Comparison of ENCODE assay signal across 22 cellular contexts in genomic region chr2:67436221-67436620, GRCh38. TPM values are rescaled to one million over a fixed set of nuclear protein-coding genes. Genes with fewer than 3 reads are reported as not detected.
DNase-seq lines count a peak whose midpoint lies in the region; ATAC-seq, FAIRE-seq and TF ChIP-seq lines count a peak whose summit lies in the region.
"Had no signal": no experiment of that assay in that cellular context is flagged by ENCODE, and none has a peak within 500 bp of the region (broad histone marks: within the 10 kb centered on the region; RNA-seq: fewer than 3 reads in every experiment).

No MANE protein-coding gene starts in this region.

- no peak for TF ChIP-seq POLR2A in GM12892 (IDR thresholded peaks at IDR 0.05; ENCODE audit: low read depth, low read length)

- DNase-seq in GM23338 (ENCODE audit: low spot score) (no peak), NCI-H82 (lab: John Stamatoyannopoulos, UW) (peak; percentile 57), iPS-NIHi11 (ENCODE audit: low spot score) (peak; percentile 46), renal cortical epithelial cell (ENCODE audit: low read depth) (peak; percentile 71), T-helper 9 cell (no peak), coronary artery (ENCODE audit: low spot score) (no peak), GM12892 (ENCODE audit: insufficient read length) (no peak)
- DNase-seq: activated CD4-positive, alpha-beta T cell treated with anti-CD3 and anti-CD28 coated beads, Interleukin-2, amount 10 ng/mL, durations not matched to agents 7 days and 5 days; activated naive CD8-positive, alpha-beta T cell treated with anti-CD3 and anti-CD28 coated beads for 36 hours; CD8-positive, alpha-beta T cell; effector CD4-positive, alpha-beta T cell; MG63; midbrain; natural killer cell; NCI-H1436 treated with DMSO at 0.1 percent for 48 hours; NCI-H510A; T-helper 17 cell had no signal

- peaks cover 3% of the 10 kb centered on the region for H3K27me3 Mint-ChIP-seq in GM23338 (ENCODE audit: insufficient read depth, low read depth, poor library complexity)

- H3K4me3 ChIP-seq in GM23338 (no peak overlapping the region), coronary artery (no peak overlapping the region)
- H3K4me3 ChIP-seq: MG63 had no signal

- H4K20me1 ChIP-seq in GM23338 (replicated peaks; ENCODE audit: insufficient read depth) = no peaks in the 10 kb centered on the region

- peak overlapping the region; percentile 56 for H2AFZ ChIP-seq in GM23338

- H3K9me3 Mint-ChIP-seq in GM23338 = no peaks in the 10 kb centered on the region
- H3K9me3 Mint-ChIP-seq: activated CD4-positive, alpha-beta T cell treated with anti-CD3 and anti-CD28 coated beads, Interleukin-2, amount 10 ng/mL, durations not matched to agents 7 days and 5 days; activated T-helper 2 cell treated with anti-CD3 and anti-CD28 coated beads, Interferon-gamma antibody, Interleukin-2, Interleukin-4, amounts not matched to agents 10 μg/mL and 5 μg/mL and 100 μg/mL, durations not matched to agents 14 hours and 24 hours and 36 hours had no signal

- no peak for ATAC-seq in GM23338
- ATAC-seq in HG02884 (IDR thresholded peaks at IDR 0.05; ENCODE audit: unreplicated experiment) = no peak
- ATAC-seq: CD8-positive, alpha-beta T cell; natural killer cell; T-helper 17 cell had no signal

- H3K36me3 ChIP-seq in GM23338 (ENCODE audit: insufficient read depth) = no peaks in the 10 kb centered on the region
- H3K36me3 ChIP-seq: MG63 had no signal

- no peaks in the 10 kb centered on the region for H3K4me1 ChIP-seq in GM23338 (ENCODE audit: insufficient read depth)

- H3K27ac Mint-ChIP-seq in GM23338 = no peak overlapping the region
- H3K27ac Mint-ChIP-seq: activated CD4-positive, alpha-beta T cell treated with anti-CD3 and anti-CD28 coated beads, Interleukin-2, amount 10 ng/mL, durations not matched to agents 7 days and 5 days; activated naive CD8-positive, alpha-beta T cell treated with anti-CD3 and anti-CD28 coated beads for 36 hours; activated T-helper 2 cell treated with anti-CD3 and anti-CD28 coated beads, Interferon-gamma antibody, Interleukin-2, Interleukin-4, amounts not matched to agents 10 μg/mL and 5 μg/mL and 100 μg/mL, durations not matched to agents 14 hours and 24 hours and 36 hours; CD8-positive, alpha-beta T cell; natural killer cell; T-helper 17 cell had no signal

- H3K27ac ChIP-seq in GM23338 (ENCODE audit: low read depth) = no peak overlapping the region
- H3K27ac ChIP-seq in coronary artery = no peak overlapping the region
- H3K27ac ChIP-seq: HL-60, VCaP had no signal

- H3K27me3 ChIP-seq in GM23338 (ENCODE audit: insufficient read depth) = no peaks in the 10 kb centered on the region
- H3K27me3 ChIP-seq: MG63 had no signal

- no peaks in the 10 kb centered on the region for H3K79me2 ChIP-seq in GM23338 (replicated peaks; ENCODE audit: insufficient read depth)

- H3K4me3 Mint-ChIP-seq in GM23338 = no peak overlapping the region
- H3K4me3 Mint-ChIP-seq: activated CD4-positive, alpha-beta T cell treated with anti-CD3 and anti-CD28 coated beads, Interleukin-2, amount 10 ng/mL, durations not matched to agents 7 days and 5 days; activated naive CD8-positive, alpha-beta T cell treated with anti-CD3 and anti-CD28 coated beads for 36 hours; CD8-positive, alpha-beta T cell; natural killer cell; T-helper 17 cell had no signal

- H3K4me2 ChIP-seq in GM23338 = no peak overlapping the region

- no peaks in the 10 kb centered on the region for H3F3A ChIP-seq in GM23338 (replicated peaks; ENCODE audit: low read depth)

- H3K4me1 Mint-ChIP-seq in GM23338 = peaks cover 8% of the 10 kb centered on the region; the same call in 2 of the 3 replicates
- H3K4me1 Mint-ChIP-seq: activated CD4-positive, alpha-beta T cell treated with anti-CD3 and anti-CD28 coated beads, Interleukin-2, amount 10 ng/mL, durations not matched to agents 7 days and 5 days; activated naive CD8-positive, alpha-beta T cell treated with anti-CD3 and anti-CD28 coated beads for 36 hours; natural killer cell; T-helper 17 cell had no signal

- no peaks in the 10 kb centered on the region for H3K9me2 ChIP-seq in GM23338 (ENCODE audit: insufficient read depth)

- no peak for TF ChIP-seq CTCF in GM23338 (conservative IDR thresholded peaks at IDR 0.05; ENCODE audit: low read depth in 2 of 2)
- no peak for TF ChIP-seq CTCF in coronary artery (IDR thresholded peaks at IDR 0.05)

- H3K36me3 Mint-ChIP-seq in GM23338 (ENCODE audit: low read depth) = no peaks in the 10 kb centered on the region
- H3K36me3 Mint-ChIP-seq: CD8-positive, alpha-beta T cell had no signal

- FAIRE-seq in GM12892 (lab: Jason Lieb, UNC) = no peak
- FAIRE-seq: RCC 7860 had no signal

TF ChIP-seq in GM23338, 12 proteins besides CTCF, POLR2A, EP300 and RAD21 (continues in another document):
- TF ChIP-seq, protein P1, sequence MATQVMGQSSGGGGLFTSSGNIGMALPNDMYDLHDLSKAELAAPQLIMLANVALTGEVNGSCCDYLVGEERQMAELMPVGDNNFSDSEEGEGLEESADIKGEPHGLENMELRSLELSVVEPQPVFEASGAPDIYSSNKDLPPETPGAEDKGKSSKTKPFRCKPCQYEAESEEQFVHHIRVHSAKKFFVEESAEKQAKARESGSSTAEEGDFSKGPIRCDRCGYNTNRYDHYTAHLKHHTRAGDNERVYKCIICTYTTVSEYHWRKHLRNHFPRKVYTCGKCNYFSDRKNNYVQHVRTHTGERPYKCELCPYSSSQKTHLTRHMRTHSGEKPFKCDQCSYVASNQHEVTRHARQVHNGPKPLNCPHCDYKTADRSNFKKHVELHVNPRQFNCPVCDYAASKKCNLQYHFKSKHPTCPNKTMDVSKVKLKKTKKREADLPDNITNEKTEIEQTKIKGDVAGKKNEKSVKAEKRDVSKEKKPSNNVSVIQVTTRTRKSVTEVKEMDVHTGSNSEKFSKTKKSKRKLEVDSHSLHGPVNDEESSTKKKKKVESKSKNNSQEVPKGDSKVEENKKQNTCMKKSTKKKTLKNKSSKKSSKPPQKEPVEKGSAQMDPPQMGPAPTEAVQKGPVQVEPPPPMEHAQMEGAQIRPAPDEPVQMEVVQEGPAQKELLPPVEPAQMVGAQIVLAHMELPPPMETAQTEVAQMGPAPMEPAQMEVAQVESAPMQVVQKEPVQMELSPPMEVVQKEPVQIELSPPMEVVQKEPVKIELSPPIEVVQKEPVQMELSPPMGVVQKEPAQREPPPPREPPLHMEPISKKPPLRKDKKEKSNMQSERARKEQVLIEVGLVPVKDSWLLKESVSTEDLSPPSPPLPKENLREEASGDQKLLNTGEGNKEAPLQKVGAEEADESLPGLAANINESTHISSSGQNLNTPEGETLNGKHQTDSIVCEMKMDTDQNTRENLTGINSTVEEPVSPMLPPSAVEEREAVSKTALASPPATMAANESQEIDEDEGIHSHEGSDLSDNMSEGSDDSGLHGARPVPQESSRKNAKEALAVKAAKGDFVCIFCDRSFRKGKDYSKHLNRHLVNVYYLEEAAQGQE (IDR thresholded peaks at IDR 0.05; ENCODE audit: unreplicated experiment) = no peak
- TF ChIP-seq, protein P2, sequence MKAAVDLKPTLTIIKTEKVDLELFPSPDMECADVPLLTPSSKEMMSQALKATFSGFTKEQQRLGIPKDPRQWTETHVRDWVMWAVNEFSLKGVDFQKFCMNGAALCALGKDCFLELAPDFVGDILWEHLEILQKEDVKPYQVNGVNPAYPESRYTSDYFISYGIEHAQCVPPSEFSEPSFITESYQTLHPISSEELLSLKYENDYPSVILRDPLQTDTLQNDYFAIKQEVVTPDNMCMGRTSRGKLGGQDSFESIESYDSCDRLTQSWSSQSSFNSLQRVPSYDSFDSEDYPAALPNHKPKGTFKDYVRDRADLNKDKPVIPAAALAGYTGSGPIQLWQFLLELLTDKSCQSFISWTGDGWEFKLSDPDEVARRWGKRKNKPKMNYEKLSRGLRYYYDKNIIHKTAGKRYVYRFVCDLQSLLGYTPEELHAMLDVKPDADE (IDR thresholded peaks at IDR 0.05) = no peak
- TF ChIP-seq CREB1 (CRISPR knock-in tag; IDR thresholded peaks at IDR 0.05; ENCODE audit: low read depth) (no peak), POLR2AphosphoS5 (IDR thresholded peaks at IDR 0.05; ENCODE audit: low read depth) (no peak), ZNF331 (CRISPR knock-in tag; IDR thresholded peaks at IDR 0.05; ENCODE audit: low read depth) (no peak), ZNF114 (CRISPR knock-in tag; IDR thresholded peaks at IDR 0.05) (no peak), NANOG (IDR thresholded peaks at IDR 0.05; ENCODE audit: borderline replicate concordance) (no peak), EZH2 (IDR thresholded peaks at IDR 0.05; ENCODE audit: low read depth, unreplicated experiment) (no peak), JUNB (IDR thresholded peaks at IDR 0.05; ENCODE audit: unreplicated experiment) (no peak), STAT1 (IDR thresholded peaks at IDR 0.05; ENCODE audit: unreplicated experiment) (no peak)

RNA-seq across cellular contexts. Expression of gene ETAA1, which starts 39.1 kb away (rescaled TPM):
- total RNA-seq in GM23338 (2014; rRNA removed; shearing (Covaris generic)) = 45.5 and 48.2 TPM in 2 replicates
- polyA plus RNA-seq in GM23338 (2016; fragmentation: Nextera tagmentation; extraction: Ambion mirVana) = 15.8 and 22.2 TPM in 2 replicates
- total RNA-seq in renal cortical epithelial cell = 22.7 and 29.4 TPM in 2 replicates
- polyA plus RNA-seq in GM12892 (2012; ENCODE audit: missing spikeins) = 14.1 TPM

Comparison
In these comparisons a context has a peak if more than half of its experiments do, and no peak if none do; other contexts are left out.
1. DNase-seq: peak in NCI-H82 (single experiment), iPS-NIHi11 (single experiment) and renal cortical epithelial cell (single experiment); none in GM23338 (single experiment), T-helper 9 cell (single experiment), coronary artery (single experiment) and GM12892 (single experiment).